In the genomic region with DNA sequence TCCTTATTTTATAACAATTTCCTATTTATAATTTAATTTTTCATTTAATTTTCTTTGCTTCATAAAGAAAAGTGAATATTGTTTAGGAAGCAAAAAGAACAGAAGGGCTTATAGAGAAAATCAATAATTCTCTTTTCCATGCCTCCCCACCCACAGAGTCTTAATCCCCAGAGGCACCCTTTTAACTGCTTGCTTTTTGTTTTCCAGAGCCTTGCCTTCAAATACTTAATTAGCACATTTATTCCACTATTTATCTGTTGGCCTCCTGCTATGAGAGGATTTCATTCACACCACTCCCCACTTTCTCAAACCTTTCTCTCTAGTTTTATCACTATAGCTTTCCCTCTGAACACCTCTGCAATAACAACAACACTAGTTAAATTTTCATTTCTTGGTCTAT, we compare ENCODE assay signal across 17 cellular contexts.
"Had no signal": no experiment of that assay in that cellular context is flagged by ENCODE, and none has a peak within 500 bp of the region (broad histone marks: within the 10 kb centered on the region; RNA-seq: fewer than 3 reads in every experiment).

No MANE protein-coding gene starts in this region.

- H3K36me3 ChIP-seq: adrenal gland, cardiac muscle cell, tibial nerve had no signal

- DNase-seq: activated CD4-positive, alpha-beta memory T cell treated with anti-CD3 and anti-CD28 coated beads for 36 hours; activated CD4-positive, alpha-beta T cell treated with anti-CD3 and anti-CD28 coated beads for 1 hour; activated effector memory CD4-positive, alpha-beta T cell treated with Interleukin-2 at 50 U/mL for 16 hours; activated T-cell treated with anti-CD3 and anti-CD28 coated beads, Interleukin-2, amount 50 U/mL, for 4 hours; adrenal gland; erythroblast; kidney glomerular epithelial cell; mesenchymal stem cell; natural killer cell; nucleus accumbens; right cardiac atrium; stimulated activated CD4-positive, alpha-beta T cell treated with anti-CD3 and anti-CD28 coated beads, Interleukin-4, amount 100 ng/mL, for 24 hours; stimulated activated naive CD4-positive, alpha-beta T cell had no signal

- H3K27me3 ChIP-seq: adrenal gland, cardiac muscle cell, hepatocyte, tibial nerve had no signal

- H3K4me3 ChIP-seq: adrenal gland, cardiac muscle cell, hepatocyte, skin epidermis, tibial nerve had no signal
